16 cellular contexts compared by ENCODE assay signal in the genomic region with DNA sequence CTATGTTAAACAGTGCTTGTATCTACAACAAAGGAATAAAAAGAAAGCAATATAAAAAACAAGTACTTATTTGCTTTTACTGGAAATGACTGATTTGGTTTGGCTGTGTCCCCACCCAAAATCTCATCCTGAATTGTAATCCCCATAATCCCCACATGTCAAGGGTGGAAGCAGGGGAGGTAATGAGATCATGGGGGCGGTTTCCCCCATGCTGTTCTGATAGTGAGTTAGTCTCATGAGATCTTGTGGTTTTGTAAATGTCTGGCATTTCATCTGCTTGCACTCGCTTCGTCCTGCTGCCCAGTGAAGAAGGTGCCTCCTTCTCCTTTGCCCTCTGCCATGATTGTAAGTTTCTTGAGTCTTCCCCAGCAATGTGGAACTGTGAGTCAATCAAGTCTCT. TPM values are rescaled to one million over a fixed set of nuclear protein-coding genes. Genes with fewer than 3 reads are reported as not detected.
DNase-seq lines count a peak whose midpoint lies in the region; ATAC-seq and TF ChIP-seq lines count a peak whose summit lies in the region.
"Had no signal": no experiment of that assay in that cellular context is flagged by ENCODE, and none has a peak within 500 bp of the region (broad histone marks: within the 10 kb centered on the region; RNA-seq: fewer than 3 reads in every experiment).

No MANE protein-coding gene starts in this region.

- ATAC-seq in HG03565 (IDR thresholded peaks at IDR 0.05; ENCODE audit: unreplicated experiment) = no peak
- ATAC-seq: CD8-positive, alpha-beta T cell; HepG2 had no signal

- H3K4me3 ChIP-seq in NB4 (ENCODE audit: low read depth, low read length) = no peak overlapping the region
- no peak overlapping the region for H3K4me3 ChIP-seq in SJCRH30

- H3K27ac ChIP-seq in SJCRH30 = no peak overlapping the region

- H3K36me3 ChIP-seq in SJCRH30 = no peaks in the 10 kb centered on the region

- no peak for TF ChIP-seq CTCF in NB4 (IDR thresholded peaks at IDR 0.05; ENCODE audit: low read depth, low read length)

- TF ChIP-seq POLR2A in NB4 (IDR thresholded peaks at IDR 0.05; ENCODE audit: extremely low read depth, insufficient read length) = no peak

- H3K4me1 ChIP-seq in SJCRH30 = peaks cover 5% of the 10 kb centered on the region; the same call in 1 of the 2 replicates

- no peaks in the 10 kb centered on the region for H3K27me3 ChIP-seq in SJCRH30

- DNase-seq in NB4 (ENCODE audit: low read depth) (peak; percentile 6), SJCRH30 (peak; percentile 35 to 60), myocyte (ENCODE audit: low read depth) (peak; percentile 2), medulla oblongata (ENCODE audit: extremely low spot score) (no peak)
- DNase-seq in activated T-cell treated with anti-CD3 and anti-CD28 coated beads, Interleukin-2, amount 50 U/mL, for 48 hours = no peak
- DNase-seq: CD8-positive, alpha-beta T cell; COR-L47; DMS153; DMS79 treated with DMSO at 0.1 percent for 48 hours; EL; GOT3; H9 had no signal

- H3K9me3 ChIP-seq in SJCRH30 (replicated peaks) = no peaks in the 10 kb centered on the region

RNA-seq across cellular contexts. Expression of a gene that starts 19.8 kb away (rescaled TPM):
- 0.16 TPM in 1 of 2 replicates, not detected in the other for total RNA-seq in SJCRH30 (2014; rRNA removed; shearing (Covaris generic))
- total RNA-seq in myocyte = not detected in 2 replicates
- not detected for polyA plus RNA-seq in myocyte (2012)
- total RNA-seq: A673; CD8-positive, alpha-beta T cell had no signal
- polyA plus RNA-seq: BJ, HepG2 had no signal

Comparison
In these comparisons a context has a peak if more than half of its experiments do, and no peak if none do; other contexts are left out.
1. DNase-seq: peak in NB4 (single experiment), SJCRH30 (2 of 2) and myocyte (single experiment); none in activated T-cell treated with anti-CD3 and anti-CD28 coated beads, Interleukin-2, amount 50 U/mL, for 48 hours (0 of 2) and medulla oblongata (single experiment).